8 cellular contexts compared by ENCODE assay signal in genomic region chr12:123062682-123063426, GRCh38.
A peak's percentile ranks its signal among the peaks of the same experiment; 100 is the strongest.
DNase-seq lines count a peak whose midpoint lies in the region; FAIRE-seq and TF ChIP-seq lines count a peak whose summit lies in the region.

No MANE protein-coding gene starts in this region.

- H3K9ac ChIP-seq in adipocyte (ENCODE audit: low read length), result peak overlapping the region; percentile 27
- peak overlapping the region in 1 of 2 donors; percentile 70 for H3K9ac ChIP-seq in kidney (ENCODE audit: low read length in 2 of 2)

- H3K4me1 ChIP-seq in adipocyte (ENCODE audit: control insufficient read depth, insufficient read depth, low read length) (peaks cover 49% of the 10 kb centered on the region), kidney (ENCODE audit: control insufficient read depth in 1 of 2, insufficient read depth in 1 of 2, low read depth in 1 of 2, low read length in 2 of 2) (peaks cover 41 to 67% of the 10 kb centered on the region in 2 donors), urinary bladder (ENCODE audit: insufficient read depth) (peaks cover 7% of the 10 kb centered on the region)

- FAIRE-seq in kidney (lab: Jason Lieb, UNC), result no peak

- H3K27ac ChIP-seq in HL-60 (replicated peaks), result peak overlapping the region; percentile 47
- H3K27ac ChIP-seq in kidney (ENCODE audit: low read depth in 2 of 2, low read length in 2 of 2), result peak overlapping the region; percentile 72 to 91
- H3K27ac ChIP-seq in urinary bladder (ENCODE audit: low read depth), result peak overlapping the region; percentile 75

- H3K27me3 ChIP-seq in HL-60 (ENCODE audit: insufficient read depth, poor library complexity, severe bottlenecking) (no peaks in the 10 kb centered on the region), adipocyte (replicated peaks; ENCODE audit: control insufficient read depth, insufficient read depth, low read length) (no peaks in the 10 kb centered on the region)

- H3K36me3 ChIP-seq in adipocyte (ENCODE audit: control insufficient read depth, insufficient read depth, low read length, severe bottlenecking), result no peaks in the 10 kb centered on the region
- no peaks in the 10 kb centered on the region for H3K36me3 ChIP-seq in kidney (ENCODE audit: control insufficient read depth in 1 of 2, insufficient read depth in 2 of 2, low read length in 2 of 2)
- H3K36me3 ChIP-seq in urinary bladder (ENCODE audit: insufficient read depth), result no peaks in the 10 kb centered on the region

- H3K4me3 ChIP-seq in HL-60 (replicated peaks; ENCODE audit: insufficient read depth, low read length) (no peak overlapping the region), adipocyte (ENCODE audit: low read length) (no peak overlapping the region), kidney (ENCODE audit: low read length in 2 of 2) (no peak overlapping the region), urinary bladder (ENCODE audit: low read depth, low read length) (no peak overlapping the region)

- DNase-seq in A172 (ENCODE audit: low spot score) (peak; percentile 54), HL-60 (ENCODE audit: low read depth in 1 of 2, low spot score in 1 of 2) (peak; percentile 50 to 74), adipocyte (ENCODE audit: low read depth) (peak; percentile 76), kidney (no peak), mesenteric fat pad (ENCODE audit: low spot score) (no peak), NCI-H748 treated with DMSO at 0.1 percent for 48 hours (lab: John Stamatoyannopoulos, UW) (no peak), NCI-H128 (lab: John Stamatoyannopoulos, UW; ENCODE audit: unreplicated experiment) (no peak)

- intact Hi-C loops in kidney (cut with DNase I), result no loop called here

- TF ChIP-seq CTCF in HL-60 (IDR thresholded peaks at IDR 0.05; ENCODE audit: insufficient read depth, low read length) (no peak), kidney (IDR thresholded peaks at IDR 0.05; ENCODE audit: borderline replicate concordance, extremely low read depth, insufficient read depth) (no peak)

- no peaks in the 10 kb centered on the region for H3K9me3 ChIP-seq in adipocyte (ENCODE audit: control insufficient read depth, low read length)
- H3K9me3 ChIP-seq in kidney (ENCODE audit: control insufficient read depth in 1 of 2, low read length in 2 of 2), result no peaks in the 10 kb centered on the region

- WGBS in urinary bladder, result 39% methylated on average over 8 of the region's 8 CpGs

Comparison
In these comparisons a context has a peak if more than half of its experiments do, and no peak if none do; other contexts are left out.
1. DNase-seq: peak in A172 (single experiment), HL-60 (2 of 2) and adipocyte (single experiment); none in kidney (single experiment), mesenteric fat pad (single experiment), NCI-H748 treated with DMSO at 0.1 percent for 48 hours (single experiment) and NCI-H128 (single experiment).
2. Peak in every context shown above with its lines, with median percentiles within 50 percentile points of each other: H3K27ac ChIP-seq.